Comparison of ENCODE assay signal across 31 cellular contexts in genomic region chr9:37266630-37267029, GRCh38.
"Had no signal": no experiment of that assay in that cellular context is flagged by ENCODE, and none has a peak within 500 bp of the region (broad histone marks: within the 10 kb centered on the region; RNA-seq: fewer than 3 reads in every experiment).

No MANE protein-coding gene starts in this region.

- H3K4me3 ChIP-seq: neural progenitor cell, ovary, psoas muscle, skin epidermis, smooth muscle cell, spleen, suprapubic skin, testis, tibial nerve, upper lobe of left lung, vagina had no signal

- H3K27ac Mint-ChIP-seq: natural killer cell; nephron; neural progenitor cell; progenitor cell of endocrine pancreas; stimulated activated naive CD8-positive, alpha-beta T cell treated with anti-CD3 and anti-CD28 coated beads, Interleukin-15, amount 100 ng/mL, for 72 hours had no signal

- H3K79me2 ChIP-seq: parathyroid adenoma had no signal

- H3K9me3 Mint-ChIP-seq: natural killer cell; nephron; neural progenitor cell; stimulated activated memory B cell treated with anti-CD40 and anti-IgM and Interleukin-4, amounts not matched to agents 10 μg/mL and 1 μg/mL and 100 μg/mL, for 72 hours; stimulated activated naive CD8-positive, alpha-beta T cell treated with anti-CD3 and anti-CD28 coated beads, Interleukin-15, amount 100 ng/mL, for 72 hours had no signal

- H3K27me3 Mint-ChIP-seq: progenitor cell of endocrine pancreas; stimulated activated memory B cell treated with anti-CD40 and anti-IgM and Interleukin-4, amounts not matched to agents 10 μg/mL and 1 μg/mL and 100 μg/mL, for 72 hours; stimulated activated naive CD8-positive, alpha-beta T cell treated with anti-CD3 and anti-CD28 coated beads, Interleukin-15, amount 100 ng/mL, for 72 hours had no signal

- H3K4me2 ChIP-seq: neural progenitor cell, smooth muscle cell had no signal

- H3K36me3 ChIP-seq: neural progenitor cell, ovary, spleen, suprapubic skin, tibial nerve, upper lobe of left lung, vagina had no signal

- H3K36me3 Mint-ChIP-seq: natural killer cell had no signal

- H3K4me3 Mint-ChIP-seq: natural killer cell; nephron; neural progenitor cell; stimulated activated memory B cell treated with anti-CD40 and anti-IgM and Interleukin-4, amounts not matched to agents 10 μg/mL and 1 μg/mL and 100 μg/mL, for 72 hours; stimulated activated naive CD8-positive, alpha-beta T cell treated with anti-CD3 and anti-CD28 coated beads, Interleukin-15, amount 100 ng/mL, for 72 hours had no signal

- DNase-seq: natural killer cell; occipital lobe; ovary; posterior cingulate gyrus; psoas muscle; right cardiac atrium; spleen; stimulated activated CD4-positive, alpha-beta T cell treated with anti-CD3 and anti-CD28 coated beads, Interleukin-12 subunit alpha, Interleukin-12 subunit beta, amount 100 ng/mL, for 4 hours; stimulated activated CD4-positive, alpha-beta T cell treated with anti-CD3 and anti-CD28 coated beads, Interleukin-1b, Interleukin-23, amount 100 ng/mL, for 48 hours; stimulated activated CD4-positive, alpha-beta T cell treated with anti-CD3 and anti-CD28 coated beads, Interleukin-4, amount 100 ng/mL, for 1 hour; stimulated activated CD4-positive, alpha-beta T cell treated with anti-CD3 and anti-CD28 coated beads, Interleukin-4, amount 100 ng/mL, for 4 hours; stimulated activated CD8-positive, alpha-beta memory T cell treated with anti-CD3 and anti-CD28 coated beads, Interleukin-4, amount 100 ng/mL, for 48 hours; stimulated activated naive CD4-positive, alpha-beta T cell; stimulated activated naive CD8-positive, alpha-beta T cell treated with anti-CD3 and anti-CD28 coated beads, Interleukin-15, amount 100 ng/mL, for 72 hours; stimulated activated naive CD8-positive, alpha-beta T cell treated with anti-CD3 and anti-CD28 coated beads, Interleukin-15, Interleukin-2, amounts not matched to agents 100 U/mL and 50 U/mL, for 24 hours; substantia nigra; testis; trophoblast cell; upper lobe of left lung had no signal

- FAIRE-seq: urothelium cell line had no signal

- H3K27me3 ChIP-seq: neural progenitor cell, ovary, spleen, suprapubic skin, testis, tibial nerve, upper lobe of left lung, vagina had no signal

- H3K4me1 Mint-ChIP-seq: nephron; stimulated activated naive CD8-positive, alpha-beta T cell treated with anti-CD3 and anti-CD28 coated beads, Interleukin-15, amount 100 ng/mL, for 72 hours had no signal

- H3K27ac ChIP-seq: neural progenitor cell, ovary, parathyroid adenoma, psoas muscle, skin epidermis, spleen, suprapubic skin, testis, tibial nerve, upper lobe of left lung, vagina had no signal

- ATAC-seq: natural killer cell; psoas muscle; right cardiac atrium; sciatic nerve; stimulated activated memory B cell treated with anti-CD40 and anti-IgM and Interleukin-4, amounts not matched to agents 10 μg/mL and 1 μg/mL and 100 μg/mL, for 72 hours; stimulated activated naive CD8-positive, alpha-beta T cell treated with anti-CD3 and anti-CD28 coated beads, Interleukin-15, amount 100 ng/mL, for 72 hours; stimulated activated naive CD8-positive, alpha-beta T cell treated with anti-CD3 and anti-CD28 coated beads, Interleukin-15, Interleukin-2, amounts not matched to agents 100 U/mL and 50 U/mL, for 24 hours had no signal

- H3K9me3 ChIP-seq: ovary, psoas muscle, spleen, suprapubic skin, testis, tibial nerve, upper lobe of left lung, vagina had no signal

- H3K9ac ChIP-seq: neural progenitor cell, parathyroid adenoma had no signal

- H2AFZ ChIP-seq: neural progenitor cell, parathyroid adenoma had no signal

- H3K4me1 ChIP-seq: neural progenitor cell, parathyroid adenoma, psoas muscle, suprapubic skin, testis, tibial nerve, upper lobe of left lung, vagina had no signal
